Comparison of ENCODE assay signal across 9 cellular contexts in genomic region chr22:46612904-46613605, GRCh38. TPM values are rescaled to one million over a fixed set of nuclear protein-coding genes. Genes with fewer than 3 reads are reported as not detected.
DNase-seq lines count a peak whose midpoint lies in the region; ATAC-seq and TF ChIP-seq lines count a peak whose summit lies in the region.
"Had no signal": no experiment of that assay in that cellular context is flagged by ENCODE, and none has a peak within 500 bp of the region (broad histone marks: within the 10 kb centered on the region; RNA-seq: fewer than 3 reads in every experiment).

No MANE protein-coding gene starts in this region.

- ATAC-seq in HG03045 (IDR thresholded peaks at IDR 0.05; ENCODE audit: unreplicated experiment) = no peak
- ATAC-seq in HG03378 (IDR thresholded peaks at IDR 0.05; ENCODE audit: unreplicated experiment) = no peak

- H3K4me3 ChIP-seq in HUES6 (ENCODE audit: low read depth, low read length) (no peak overlapping the region), right atrium auricular region (no peak overlapping the region)

- H3K4me1 ChIP-seq in HUES6 (ENCODE audit: control insufficient read depth, insufficient read depth, low read length) = peaks cover 19% of the 10 kb centered on the region
- H3K4me1 ChIP-seq in right atrium auricular region = peaks cover 0 to 50% of the 10 kb centered on the region in 2 donors

- H3K9ac ChIP-seq in HUES6 (ENCODE audit: low read length) = peak overlapping the region; percentile 25

- 0 out of 2 replicates have a peak overlapping the region, but pooled peaks have one; percentile 53 for H3K27ac ChIP-seq in HUES6 (ENCODE audit: low read depth, low read length)
- H3K27ac ChIP-seq in right atrium auricular region = peak overlapping the region; percentile 51 to 65
- H3K27ac ChIP-seq: VCaP had no signal

- DNase-seq in activated CD8-positive, alpha-beta memory T cell treated with anti-CD3 and anti-CD28 coated beads, Interleukin-2, amount 50 U/mL, for 4 hours = peak; percentile 50
- DNase-seq in right atrium auricular region (ENCODE audit: low spot score) = no peak
- peak; percentile 29 to 30 for DNase-seq in stimulated activated CD8-positive, alpha-beta memory T cell treated with anti-CD3 and anti-CD28 coated beads, Interleukin-15, amount 100 ng/mL, for 48 hours (ENCODE audit: low read depth in 2 of 2)
- DNase-seq in mesenteric fat pad (ENCODE audit: low spot score) = no peak
- no peak for DNase-seq in NCI-H146 treated with DMSO at 0.1 percent for 48 hours (lab: John Stamatoyannopoulos, UW; ENCODE audit: unreplicated experiment)

- H3K9me3 ChIP-seq in HUES6 (ENCODE audit: control insufficient read depth, insufficient read depth, low read depth, low read length) = no peaks in the 10 kb centered on the region; the same call in 1 of the 2 replicates
- H3K9me3 ChIP-seq in right atrium auricular region = no peaks in the 10 kb centered on the region

- H3K36me3 ChIP-seq in HUES6 (ENCODE audit: control insufficient read depth, insufficient read depth, low read length) = no peaks in the 10 kb centered on the region
- H3K36me3 ChIP-seq in right atrium auricular region = no peaks in the 10 kb centered on the region

- H3K27me3 ChIP-seq in HUES6 (ENCODE audit: control insufficient read depth, insufficient read depth, low read length) (no peaks in the 10 kb centered on the region), right atrium auricular region (no peaks in the 10 kb centered on the region)

- no peak for TF ChIP-seq CTCF in right atrium auricular region (IDR thresholded peaks at IDR 0.05)

RNA-seq across cellular contexts. Expression of gene GRAMD4, which starts 7.1 kb away (rescaled TPM):
- total RNA-seq in right atrium auricular region (10 to 100 TPM; 29.1 to 31.6 TPM), mesenteric fat pad (37.8 TPM)

Comparison
In these comparisons a context has a peak if more than half of its experiments do, and no peak if none do; other contexts are left out.
1. DNase-seq: peak in activated CD8-positive, alpha-beta memory T cell treated with anti-CD3 and anti-CD28 coated beads, Interleukin-2, amount 50 U/mL, for 4 hours (single experiment) and stimulated activated CD8-positive, alpha-beta memory T cell treated with anti-CD3 and anti-CD28 coated beads, Interleukin-15, amount 100 ng/mL, for 48 hours (2 of 2); none in right atrium auricular region (single experiment), mesenteric fat pad (single experiment) and NCI-H146 treated with DMSO at 0.1 percent for 48 hours (single experiment).